Comparison of ENCODE assay signal across 26 cellular contexts in the genomic region with DNA sequence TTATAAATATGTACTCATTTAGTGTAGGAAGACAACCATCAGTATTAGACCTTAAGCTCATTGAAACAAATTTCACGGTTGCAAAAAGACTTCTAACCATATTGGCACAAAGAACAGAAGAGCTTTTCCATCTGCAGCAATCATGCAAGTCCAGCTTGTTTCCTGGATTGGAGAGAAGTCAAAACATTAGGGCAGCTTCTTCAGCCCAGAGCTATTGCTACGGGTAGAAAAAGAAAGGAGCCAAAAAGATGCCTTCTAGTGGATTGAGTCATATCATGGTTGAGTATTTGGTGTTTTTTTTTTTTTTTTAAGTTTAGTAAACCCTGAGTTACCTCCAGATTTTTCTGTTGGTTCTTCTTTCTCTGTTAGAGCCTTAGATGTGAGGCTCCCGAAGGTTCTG.
DNase-seq lines count a peak whose midpoint lies in the region; TF ChIP-seq lines count a peak whose summit lies in the region.
"Had no signal": no experiment of that assay in that cellular context is flagged by ENCODE, and none has a peak within 500 bp of the region (broad histone marks: within the 10 kb centered on the region; RNA-seq: fewer than 3 reads in every experiment).

No MANE protein-coding gene starts in this region.

- H3F3A ChIP-seq in GM23248 (ENCODE audit: insufficient read depth) = peaks cover 56% of the 10 kb centered on the region

- TF ChIP-seq CTCF in astrocyte of the spinal cord (IDR thresholded peaks at IDR 0.05; ENCODE audit: low read depth, low read length) (no peak), fibroblast of the aortic adventitia (IDR thresholded peaks at IDR 0.05; ENCODE audit: insufficient read depth, low read length) (no peak)

- H3K9ac ChIP-seq in GM23248 = no peak overlapping the region

- peaks cover 94% of the 10 kb centered on the region for H3K79me2 ChIP-seq in GM23248 (ENCODE audit: insufficient read depth)
- H3K79me2 ChIP-seq: hepatocyte had no signal

- H3K4me1 ChIP-seq in GM23248 (ENCODE audit: insufficient read depth) = peaks cover 50% of the 10 kb centered on the region
- H3K4me1 ChIP-seq: gastrocnemius medialis, left lung had no signal

- H3K36me3 ChIP-seq in GM23248 (ENCODE audit: low read depth) = 0 out of 2 replicates have a peak, but pooled peaks cover 3% of the 10 kb centered on the region
- H3K36me3 ChIP-seq: gastrocnemius medialis, left lung, suprapubic skin had no signal

- no peaks in the 10 kb centered on the region for H3K9me3 ChIP-seq in GM23248 (ENCODE audit: low read depth)
- H3K9me3 ChIP-seq: A549, gastrocnemius medialis, left lung, suprapubic skin had no signal

- in situ Hi-C loops in GM23248 (cut with MboI) = no loop called here
- in situ Hi-C loops in astrocyte of the spinal cord (cut with HindIII; ENCODE audit: low sequenced_read_pairs) = no loop called here

- no peaks in the 10 kb centered on the region for H3K9me2 ChIP-seq in GM23248 (ENCODE audit: insufficient read depth)

- H3K27me3 ChIP-seq in GM23248 (replicated peaks; ENCODE audit: insufficient read depth) = no peaks in the 10 kb centered on the region
- H3K27me3 ChIP-seq: gastrocnemius medialis, hepatocyte, left lung, suprapubic skin had no signal

- H3K27ac ChIP-seq in GM23248 = peak overlapping the region; percentile 26
- H3K27ac ChIP-seq: A549, C4-2B, gastrocnemius medialis, hepatocyte, left lung, suprapubic skin had no signal

- no peak overlapping the region for H2AFZ ChIP-seq in GM23248
- H2AFZ ChIP-seq: hepatocyte had no signal

- H4K20me1 ChIP-seq in GM23248 (ENCODE audit: insufficient read depth) = 0 out of 2 replicates have a peak, but pooled peaks cover 4% of the 10 kb centered on the region

- peak overlapping the region; percentile 5 for H3K4me2 ChIP-seq in GM23248 (ENCODE audit: unreplicated experiment)
- H3K4me2 ChIP-seq: A549, hepatocyte, smooth muscle cell had no signal

- H3K4me3 ChIP-seq in GM23248 (no peak overlapping the region), astrocyte of the spinal cord (ENCODE audit: low read depth, low read length) (no peak overlapping the region), fibroblast of the aortic adventitia (ENCODE audit: low read depth, low read length) (no peak overlapping the region)
- H3K4me3 ChIP-seq: A549, gastrocnemius medialis, hepatocyte, left lung, smooth muscle cell, suprapubic skin had no signal

- WGBS in GM23248 (ENCODE audit: low coverage in 1 of 2, low lambda C conversion rate in 2 of 2, missing lambda C conversion rate in 2 of 2), 2 experiments = 37 to 39% methylated on average over 3 of the region's 3 CpGs

- DNase-seq in AG08396 (ENCODE audit: low spot score) (peak; percentile 14), GM23248 (peak; percentile 77), astrocyte of the spinal cord (ENCODE audit: low read depth, low spot score) (peak; percentile 60), fibroblast of the aortic adventitia (ENCODE audit: low read depth) (peak; percentile 76), T-helper 9 cell (no peak), mucosa of gallbladder (ENCODE audit: low spot score) (no peak)
- no peak for DNase-seq in stimulated activated CD4-positive, alpha-beta T cell treated with anti-CD3 and anti-CD28 coated beads, Interleukin-15, amount 100 ng/mL, for 24 hours
- DNase-seq in stimulated activated naive CD4-positive, alpha-beta T cell treated with Interleukin-2 at 50 U/mL for 16 hours (lab: John Stamatoyannopoulos, UW) = no peak
- DNase-seq: activated CD4-positive, alpha-beta T cell treated with anti-CD3 and anti-CD28 coated beads for 36 hours; activated CD8-positive, alpha-beta memory T cell treated with anti-CD3 and anti-CD28 coated beads for 24 hours; activated naive CD4-positive, alpha-beta T cell; activated T-cell treated with anti-CD3 and anti-CD28 coated beads, Interleukin-2, amount 50 U/mL, for 1 hour; gastrocnemius medialis; left lung; naive B cell; NCI-H1694 treated with DMSO at 0.1 percent for 48 hours; NCI-H748 treated with DMSO at 0.1 percent for 48 hours; occipital lobe; retina; stimulated activated CD4-positive, alpha-beta T cell treated with anti-CD3 and anti-CD28 coated beads, Interleukin-2, amount 100 ng/mL, for 48 hours; T-helper 1 cell had no signal

Comparison
In these comparisons a context has a peak if more than half of its experiments do, and no peak if none do; other contexts are left out.
1. DNase-seq: peak in AG08396 (single experiment), GM23248 (single experiment), astrocyte of the spinal cord (single experiment) and fibroblast of the aortic adventitia (single experiment); none in T-helper 9 cell (single experiment), stimulated activated CD4-positive, alpha-beta T cell treated with anti-CD3 and anti-CD28 coated beads, Interleukin-15, amount 100 ng/mL, for 24 hours (single experiment), mucosa of gallbladder (single experiment) and stimulated activated naive CD4-positive, alpha-beta T cell treated with Interleukin-2 at 50 U/mL for 16 hours (single experiment).